In the genomic region with DNA sequence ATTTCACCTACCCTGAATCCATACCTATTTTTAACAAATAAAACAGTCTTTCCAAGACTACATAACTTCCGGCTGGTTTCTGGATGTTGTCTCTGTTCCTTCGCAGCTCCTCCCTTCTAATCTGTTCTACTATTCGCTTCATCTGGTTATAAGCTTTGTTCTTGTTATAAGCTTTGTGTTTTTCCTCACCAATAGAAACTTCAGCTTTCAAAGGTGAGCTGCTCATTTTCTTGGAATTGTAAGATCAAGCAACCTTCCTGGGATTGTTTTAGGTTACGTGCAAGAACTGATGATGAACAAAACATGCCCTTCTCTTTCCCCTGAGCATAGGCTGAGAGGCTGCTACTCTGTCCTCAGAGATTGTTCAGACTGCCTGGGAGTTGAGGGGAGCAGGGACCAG, we compare ENCODE assay signal across 9 cellular contexts. TPM values are rescaled to one million over a fixed set of nuclear protein-coding genes. Genes with fewer than 3 reads are reported as not detected.
DNase-seq lines count a peak whose midpoint lies in the region; ATAC-seq and TF ChIP-seq lines count a peak whose summit lies in the region.
"Had no signal": no experiment of that assay in that cellular context is flagged by ENCODE, and none has a peak within 500 bp of the region (broad histone marks: within the 10 kb centered on the region; RNA-seq: fewer than 3 reads in every experiment).

No MANE protein-coding gene starts in this region.

- peaks cover 9 to 13% of the 10 kb centered on the region in 2 donors for H3K4me1 ChIP-seq in esophagus (ENCODE audit: control insufficient read depth in 2 of 2, insufficient read depth in 2 of 2, low read length in 1 of 2)

- no peak overlapping the region for H3K27ac Mint-ChIP-seq in progenitor cell of endocrine pancreas

- no peak for ATAC-seq in GM19328 (IDR thresholded peaks at IDR 0.05; ENCODE audit: unreplicated experiment)

- no peak overlapping the region for H3K27ac ChIP-seq in esophagus (ENCODE audit: low read depth in 2 of 2, low read length in 1 of 2)

- H3K9me3 Mint-ChIP-seq in progenitor cell of endocrine pancreas (ENCODE audit: low read depth), result no peaks in the 10 kb centered on the region

- TF ChIP-seq CTCF in GM06990 (IDR thresholded peaks at IDR 0.05; ENCODE audit: insufficient read depth, low read length, poor library complexity, severe bottlenecking) (no peak), progenitor cell of endocrine pancreas (IDR thresholded peaks at IDR 0.05; ENCODE audit: unreplicated experiment) (no peak)

- peaks cover 62% of the 10 kb centered on the region for H3K27me3 Mint-ChIP-seq in progenitor cell of endocrine pancreas

- H3K4me1 Mint-ChIP-seq in progenitor cell of endocrine pancreas (ENCODE audit: low read depth), result peaks cover 9% of the 10 kb centered on the region

- no peaks in the 10 kb centered on the region for H3K9me3 ChIP-seq in esophagus (ENCODE audit: control insufficient read depth in 2 of 2, insufficient read depth in 1 of 2, low read depth in 1 of 2, low read length in 1 of 2)

- H3K4me3 ChIP-seq in GM06990 (replicated peaks; ENCODE audit: low read depth, low read length) (peak overlapping the region; percentile 93), esophagus (ENCODE audit: low read depth in 1 of 2, low read length in 2 of 2) (peak overlapping the region; percentile 77 to 80)

- H3K36me3 Mint-ChIP-seq in progenitor cell of endocrine pancreas (ENCODE audit: insufficient read depth), result no peaks in the 10 kb centered on the region

- H3K4me3 Mint-ChIP-seq in progenitor cell of endocrine pancreas (ENCODE audit: low read depth), result peak overlapping the region; percentile 70

- WGBS in esophagus, 2 donors, result 71 to 77% methylated on average over 4 of the region's 4 CpGs

- H3K27me3 ChIP-seq in GM06990 (replicated peaks; ENCODE audit: control insufficient read depth, insufficient read depth, low read length), result no peaks in the 10 kb centered on the region
- no peaks in the 10 kb centered on the region for H3K27me3 ChIP-seq in esophagus (ENCODE audit: control insufficient read depth in 1 of 2, insufficient read depth in 2 of 2, low read length in 2 of 2)

- DNase-seq in GM06990 (ENCODE audit: extremely low read depth, insufficient read length) (no peak), RKO (ENCODE audit: low spot score) (peak; percentile 34), progenitor cell of endocrine pancreas (ENCODE audit: low spot score, unreplicated experiment) (no peak), A172 (ENCODE audit: low spot score) (no peak), COLO829 (ENCODE audit: low spot score) (no peak), NOMO-1 treated with dmso at 0.1 percent for 144 hours (lab: John Stamatoyannopoulos, UW; ENCODE audit: unreplicated experiment) (no peak)
- DNase-seq: activated CD4-positive, CD25-positive, alpha-beta regulatory T cell had no signal

- no peaks in the 10 kb centered on the region; the same call in none of the 2 replicates for H3K36me3 ChIP-seq in GM06990 (ENCODE audit: control insufficient read depth, insufficient read depth, low read length)
- H3K36me3 ChIP-seq in esophagus (ENCODE audit: control insufficient read depth in 2 of 2, insufficient read depth in 2 of 2, low read length in 1 of 2), result no peaks in the 10 kb centered on the region

RNA-seq across cellular contexts. Expression of gene GFOD1, which starts 2.1 kb away (rescaled TPM):
- polyA plus RNA-seq in esophagus, result 1 to 10 TPM; 4.2 to 6.8 TPM
- total RNA-seq in progenitor cell of endocrine pancreas, result 0.81 and 0.98 TPM in 2 replicates
- 2.5 and 3.3 TPM in 2 replicates for total RNA-seq in A172 (2014; rRNA removed; shearing (Covaris generic))
